ENCODE assay signal across 8 cellular contexts in genomic region chr10:96339956-96340904, GRCh38. TPM values are rescaled to one million over a fixed set of nuclear protein-coding genes. Genes with fewer than 3 reads are reported as not detected.
DNase-seq lines count a peak whose midpoint lies in the region; ATAC-seq, FAIRE-seq and TF ChIP-seq lines count a peak whose summit lies in the region.

No MANE protein-coding gene starts in this region.

- peak; percentile 69 for FAIRE-seq in endothelial cell of umbilical vein (lab: Jason Lieb, UNC)

- H3K4me1 Mint-ChIP-seq in naive B cell = peaks cover 9 to 15% (median 13%) of the 10 kb centered on the region in 3 donors

- no peaks in the 10 kb centered on the region for H3K79me2 ChIP-seq in endothelial cell of umbilical vein (ENCODE audit: control insufficient read depth, insufficient read depth, low read length)

- peak overlapping the region in 1 of 8 donors; percentile 18 for H3K4me3 Mint-ChIP-seq in naive B cell

- H4K20me1 ChIP-seq in endothelial cell of umbilical vein (replicated peaks; ENCODE audit: control insufficient read depth, extremely low read depth, insufficient read depth, low read length) = no peaks in the 10 kb centered on the region

- H3K9me3 ChIP-seq in endothelial cell of umbilical vein (replicated peaks; ENCODE audit: control insufficient read depth, insufficient read depth, low read length) = no peaks in the 10 kb centered on the region
- H3K9me3 ChIP-seq in testis = no peaks in the 10 kb centered on the region

- ATAC-seq in HG03558 (IDR thresholded peaks at IDR 0.05; ENCODE audit: extremely low read depth, unreplicated experiment) = peak; percentile 52
- peak; percentile 73 to 87 for ATAC-seq in naive B cell (ENCODE audit: low read depth in 2 of 2)
- ATAC-seq in GM18505 (IDR thresholded peaks at IDR 0.05; ENCODE audit: unreplicated experiment) = no peak

- peak; percentile 81 for TF ChIP-seq CTCF in GM12865 (IDR thresholded peaks at IDR 0.05; ENCODE audit: insufficient read depth, low read depth, low read length, missing control alignments)
- peak; percentile 77 to 79 for TF ChIP-seq CTCF in endothelial cell of umbilical vein (IDR thresholded peaks at IDR 0.05; ENCODE audit: extremely low read depth in 1 of 2, insufficient read depth in 1 of 2, low read depth in 1 of 2, low read length in 2 of 2)
- TF ChIP-seq CTCF in testis (IDR thresholded peaks at IDR 0.05) = peak in 2 of 3 experiments; percentile 28 to 48

- intact Hi-C loops in endothelial cell of umbilical vein (cut with micrococcal nuclease) (loop anchor here (1.0 kb wide), 2 partner anchors 111 to 323 kb away; no protein-coding TSS in a partner anchor), testis (cut with DNase I; ENCODE audit: low total_unique reads) (no loop called here)

- H3K36me3 Mint-ChIP-seq in naive B cell = no peaks in the 10 kb centered on the region

- no peak overlapping the region for H3K9ac ChIP-seq in endothelial cell of umbilical vein (replicated peaks; ENCODE audit: extremely low read depth, insufficient read depth, low read length)

- H3K9me3 Mint-ChIP-seq in naive B cell = no peaks in the 10 kb centered on the region

- no peak overlapping the region for H3K4me2 ChIP-seq in endothelial cell of umbilical vein (ENCODE audit: insufficient read depth, low read length)

- H3K27me3 ChIP-seq in endothelial cell of umbilical vein (ENCODE audit: control insufficient read depth in 2 of 2, insufficient read depth in 2 of 2, low read length in 2 of 2) (peaks cover 3 to 4% of the 10 kb centered on the region in 2 experiments), testis (no peaks in the 10 kb centered on the region)

- H3K27ac Mint-ChIP-seq in naive B cell = peak overlapping the region in 3 of 6 donors; percentile 19 to 80 (median 45)

- no peak overlapping the region for H2AFZ ChIP-seq in endothelial cell of umbilical vein (ENCODE audit: low read depth, low read length)

- peaks cover 0 to 7% (median 4%) of the 10 kb centered on the region in 3 donors for H3K27me3 Mint-ChIP-seq in naive B cell

- H3K9me1 ChIP-seq in endothelial cell of umbilical vein (replicated peaks; ENCODE audit: control insufficient read depth, extremely low read depth, insufficient read depth, low read length) = no peaks in the 10 kb centered on the region

- POLR2A ChIA-PET in endothelial cell of umbilical vein (lab: Charles Lee) = no interaction called here

- H3K36me3 ChIP-seq in endothelial cell of umbilical vein (ENCODE audit: control insufficient read depth in 2 of 2, extremely low read depth in 1 of 2, insufficient read depth in 2 of 2, low read length in 2 of 2) (no peaks in the 10 kb centered on the region), testis (ENCODE audit: low read depth, missing control alignments) (no peaks in the 10 kb centered on the region)

- no peak for TF ChIP-seq POLR2A in endothelial cell of umbilical vein (IDR thresholded peaks at IDR 0.05; ENCODE audit: low read depth, low read length)
- no peak for TF ChIP-seq POLR2A in testis (IDR thresholded peaks at IDR 0.05)
- no peak for TF ChIP-seq POLR2A in GM18505 (IDR thresholded peaks at IDR 0.05; ENCODE audit: borderline replicate concordance, extremely low read depth, insufficient read depth, insufficient read length)

- H3K27ac ChIP-seq in endothelial cell of umbilical vein (ENCODE audit: insufficient read depth, low read depth, low read length) (no peak overlapping the region), testis (no peak overlapping the region)

- peak; percentile 83 for DNase-seq in GM12865 (ENCODE audit: low read depth)
- DNase-seq in NOMO-1 treated with DMSO at 0.1 percent for 48 hours (lab: John Stamatoyannopoulos, UW; ENCODE audit: unreplicated experiment) = peak; percentile 74
- peak; percentile 65 for DNase-seq in activated CD8-positive, alpha-beta memory T cell treated with anti-CD3 and anti-CD28 coated beads for 24 hours
- DNase-seq in endothelial cell of umbilical vein (ENCODE audit: low read depth, low spot score) = peak; percentile 53
- peak; percentile 42 for DNase-seq in naive B cell
- DNase-seq in testis = peak; percentile 72

- H3K4me3 ChIP-seq in GM12865 (ENCODE audit: low read depth, low read length) (no peak overlapping the region), endothelial cell of umbilical vein (replicated peaks in 1 of 3; ENCODE audit: insufficient read depth in 1 of 3, low read depth in 1 of 3, low read length in 3 of 3) (no peak overlapping the region), testis (no peak overlapping the region)

- no TSS peak for BruUV-seq in endothelial cell of umbilical vein (replicated peaks; lab: Mats Ljungman, UMichigan)

- WGBS in testis, 2 donors = 46 to 56% methylated on average over 7 of the region's 7 CpGs

- dilution Hi-C loops in endothelial cell of umbilical vein (cut with MboI; ENCODE audit: extremely low pct_ligation_motif_present, low sequenced_read_pairs) = no loop called here

- CTCF ChIA-PET in endothelial cell of umbilical vein (lab: Charles Lee) = interaction anchor here (0.6 to 7.0 kb wide), 9 partner anchors 8 to 646 kb away, joined by 3 to 154 read pairs (median 4); partner anchors contain the start of gene TCTN3

- H3K4me1 ChIP-seq in endothelial cell of umbilical vein (ENCODE audit: control insufficient read depth, extremely low read depth, insufficient read depth, low read length) = no peaks in the 10 kb centered on the region
- H3K4me1 ChIP-seq in testis = no peaks in the 10 kb centered on the region

TF ChIP-seq in endothelial cell of umbilical vein, 7 proteins besides CTCF, POLR2A, EP300 and RAD21:
- no peak for TF ChIP-seq FOS (IDR thresholded peaks at IDR 0.05; ENCODE audit: borderline replicate concordance, insufficient read depth, low read length)
- TF ChIP-seq POLR2AphosphoS5 (IDR thresholded peaks at IDR 0.05; ENCODE audit: insufficient read depth, low read depth, low read length) = no peak

RNA-seq across cellular contexts. Expression of gene OPALIN, which starts 18.6 kb away (rescaled TPM):
- total RNA-seq in endothelial cell of umbilical vein = not detected in 2 replicates
- not detected in 2 replicates for polyA plus RNA-seq in endothelial cell of umbilical vein
- polyA plus RNA-seq in endothelial cell of umbilical vein (2011; cell fraction: cytosol; rRNA removed) = not detected in 2 replicates
- polyA plus RNA-seq in endothelial cell of umbilical vein (2011; cell fraction: nucleus; rRNA removed) = not detected in 2 replicates
- polyA plus RNA-seq in endothelial cell of umbilical vein (2012) = not detected in 2 replicates
- polyA minus RNA-seq in endothelial cell of umbilical vein = not detected in 2 replicates
- polyA minus RNA-seq in endothelial cell of umbilical vein (2011; cell fraction: cytosol; rRNA and poly(A)+ RNA removed) = not detected
- polyA minus RNA-seq in endothelial cell of umbilical vein (2011; cell fraction: nucleus; rRNA and poly(A)+ RNA removed) = not detected in 2 replicates
- not detected for polyA plus RNA-seq in naive B cell (ENCODE audit: low read depth in 6 of 6)
- total RNA-seq in testis = not detected
- not detected for polyA plus RNA-seq in testis (ENCODE audit: insufficient read depth, low read depth, low replicate concordance)

RNA-seq across cellular contexts. Expression of gene DNTT, which starts 36.0 kb away (rescaled TPM):
- total RNA-seq in endothelial cell of umbilical vein (not detected in 2 replicates), testis (under 1 TPM in 1 of 2 donors, not detected in 1; 0.31 TPM)
- polyA plus RNA-seq in endothelial cell of umbilical vein (not detected in 2 replicates), naive B cell (ENCODE audit: low read depth in 6 of 6) (under 1 TPM in 1 of 6 donors, not detected in 5; 0.21 TPM), testis (ENCODE audit: insufficient read depth, low read depth, low replicate concordance) (0.94 TPM)
- not detected in 2 replicates for polyA plus RNA-seq in endothelial cell of umbilical vein (2011; cell fraction: cytosol; rRNA removed)
- polyA plus RNA-seq in endothelial cell of umbilical vein (2011; cell fraction: nucleus; rRNA removed) = not detected in 2 replicates
- not detected in 2 replicates for polyA plus RNA-seq in endothelial cell of umbilical vein (2012)
- not detected in 2 replicates for polyA minus RNA-seq in endothelial cell of umbilical vein
- not detected for polyA minus RNA-seq in endothelial cell of umbilical vein (2011; cell fraction: cytosol; rRNA and poly(A)+ RNA removed)
- polyA minus RNA-seq in endothelial cell of umbilical vein (2011; cell fraction: nucleus; rRNA and poly(A)+ RNA removed) = not detected in 2 replicates
